ENCODE assay signal across 11 cellular contexts in genomic region chr2:112724611-112725525, GRCh38. TPM values are rescaled to one million over a fixed set of nuclear protein-coding genes. Genes with fewer than 3 reads are reported as not detected.
DNase-seq lines count a peak whose midpoint lies in the region; ATAC-seq and TF ChIP-seq lines count a peak whose summit lies in the region.
"Had no signal": no experiment of that assay in that cellular context is flagged by ENCODE, and none has a peak within 500 bp of the region (broad histone marks: within the 10 kb centered on the region; RNA-seq: fewer than 3 reads in every experiment).

No MANE protein-coding gene starts in this region.

- no peak for ATAC-seq in HG03457 (IDR thresholded peaks at IDR 0.05; ENCODE audit: unreplicated experiment)
- ATAC-seq: naive thymus-derived CD8-positive, alpha-beta T cell; T-helper 17 cell had no signal

- peak; percentile 63 for TF ChIP-seq CTCF in GM12873 (IDR thresholded peaks at IDR 0.05; ENCODE audit: insufficient read depth, low read depth, low read length, missing control alignments)

- no peak for TF ChIP-seq POLR2A in erythroblast (IDR thresholded peaks at IDR 0.05; ENCODE audit: low read length)

- DNase-seq in ACHN (peak; percentile 58), NOMO-1 treated with dmso at 0.1 percent for 144 hours (lab: John Stamatoyannopoulos, UW; ENCODE audit: unreplicated experiment) (peak; percentile 13), erythroblast (lab: John Stamatoyannopoulos, UW) (peak; percentile 47 to 65), inferior parietal cortex (ENCODE audit: extremely low spot score) (no peak), H4 (ENCODE audit: low spot score) (no peak)
- no peak for DNase-seq in activated effector memory CD4-positive, alpha-beta T cell treated with Interleukin-2 at 50 U/mL for 16 hours
- DNase-seq: cortex of kidney; naive thymus-derived CD8-positive, alpha-beta T cell; T-helper 17 cell had no signal

- in situ Hi-C loops in ACHN (cut with HindIII; ENCODE audit: low pct_ligation_motif_present, low pct_unique_long_range_greater_than_20kb, low sequenced_read_pairs), result no loop called here

RNA-seq across cellular contexts. Expression of gene NT5DC4, which starts 4.0 kb away (rescaled TPM):
- not detected in 2 replicates for total RNA-seq in H4 (2014; rRNA removed; shearing (Covaris generic))
- total RNA-seq: naive thymus-derived CD8-positive, alpha-beta T cell; T-helper 17 cell had no signal

RNA-seq across cellular contexts. Expression of gene CKAP2L, which starts 39.5 kb away (rescaled TPM):
- total RNA-seq in H4 (2014; rRNA removed; shearing (Covaris generic)), result 15.7 and 15.8 TPM in 2 replicates
- total RNA-seq: naive thymus-derived CD8-positive, alpha-beta T cell had no signal

RNA-seq across cellular contexts. Expression of gene IL1A, which starts 59.4 kb away (rescaled TPM):
- 0.06 TPM in 1 of 2 replicates, not detected in the other for total RNA-seq in H4 (2014; rRNA removed; shearing (Covaris generic))
- total RNA-seq: naive thymus-derived CD8-positive, alpha-beta T cell had no signal

Comparison
In these comparisons a context has a peak if more than half of its experiments do, and no peak if none do; other contexts are left out.
1. DNase-seq: peak in ACHN (single experiment), NOMO-1 treated with dmso at 0.1 percent for 144 hours (single experiment) and erythroblast (2 of 2); none in inferior parietal cortex (single experiment), activated effector memory CD4-positive, alpha-beta T cell treated with Interleukin-2 at 50 U/mL for 16 hours (single experiment) and H4 (single experiment).